10 cellular contexts compared by ENCODE assay signal in the genomic region with DNA sequence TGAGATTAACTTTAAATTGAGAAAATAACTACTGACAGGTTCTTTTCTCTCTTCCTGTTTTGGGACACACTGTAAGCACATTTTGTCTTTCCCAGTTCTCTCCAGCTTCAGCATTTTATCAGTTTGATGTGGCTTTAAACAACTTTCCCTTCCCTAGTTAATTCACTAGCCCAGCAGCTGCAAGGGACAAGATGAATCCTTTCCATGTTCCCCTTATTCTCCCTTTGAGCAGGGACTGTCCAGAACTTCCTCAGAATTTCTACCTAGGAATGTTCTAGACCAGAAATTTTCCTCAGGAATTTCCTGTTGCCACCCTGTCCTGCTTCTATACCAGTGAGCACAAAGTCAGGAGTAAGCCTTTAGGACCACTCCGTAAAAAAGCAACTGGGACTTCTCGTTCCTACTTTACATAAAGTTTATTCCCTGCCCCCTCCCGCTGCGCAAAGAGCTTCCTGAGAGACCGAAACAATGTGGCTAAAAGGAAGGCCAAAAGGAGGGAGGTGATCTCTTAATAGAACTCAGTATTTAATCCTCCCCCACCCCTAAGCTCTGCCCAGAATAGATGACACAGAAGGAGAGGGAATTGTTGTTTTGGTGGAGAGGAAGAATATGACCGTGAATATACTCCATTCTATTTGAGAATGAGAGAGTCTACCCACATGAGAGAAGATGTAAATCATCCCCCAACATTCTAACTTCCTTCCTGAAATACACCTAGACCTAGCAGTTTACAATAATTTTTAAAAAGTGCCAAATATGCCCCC.
A peak's percentile ranks its signal among the peaks of the same experiment; 100 is the strongest.
DNase-seq lines count a peak whose midpoint lies in the region; ATAC-seq and TF ChIP-seq lines count a peak whose summit lies in the region.
"Had no signal": no experiment of that assay in that cellular context is flagged by ENCODE, and none has a peak within 500 bp of the region (broad histone marks: within the 10 kb centered on the region; RNA-seq: fewer than 3 reads in every experiment).

No MANE protein-coding gene starts in this region.

- H3K4me3 Mint-ChIP-seq in activated CD4-positive, alpha-beta T cell treated with anti-CD3 and anti-CD28 coated beads, Interleukin-2, amount 10 ng/mL, durations not matched to agents 24 days and 14 days = peak overlapping the region; percentile 16
- no peak overlapping the region for H3K4me3 Mint-ChIP-seq in activated CD4-positive, alpha-beta T cell treated with anti-CD3 and anti-CD28 coated beads, Interleukin-2, amount 10 ng/mL, durations not matched to agents 7 days and 5 days
- H3K4me3 Mint-ChIP-seq in activated naive CD8-positive, alpha-beta T cell treated with anti-CD3 and anti-CD28 coated beads, Interleukin-2, amount 50 U/mL, for 24 hours = peak overlapping the region; percentile 44
- H3K4me3 Mint-ChIP-seq in effector memory CD8-positive, alpha-beta T cell = no peak overlapping the region

- no peak for TF ChIP-seq CTCF in thyroid gland (IDR thresholded peaks at IDR 0.05)

- peaks cover 2% of the 10 kb centered on the region for H3K27me3 Mint-ChIP-seq in activated CD4-positive, alpha-beta T cell treated with anti-CD3 and anti-CD28 coated beads, Interleukin-2, amount 10 ng/mL, durations not matched to agents 24 days and 14 days
- no peaks in the 10 kb centered on the region for H3K27me3 Mint-ChIP-seq in activated CD4-positive, alpha-beta T cell treated with anti-CD3 and anti-CD28 coated beads, Interleukin-2, amount 10 ng/mL, durations not matched to agents 7 days and 5 days
- no peaks in the 10 kb centered on the region for H3K27me3 Mint-ChIP-seq in activated naive CD8-positive, alpha-beta T cell treated with anti-CD3 and anti-CD28 coated beads, Interleukin-2, amount 50 U/mL, for 24 hours
- H3K27me3 Mint-ChIP-seq in effector memory CD8-positive, alpha-beta T cell = peaks cover 10 to 14% of the 10 kb centered on the region in 2 donors

- POLR2A ChIA-PET in activated CD4-positive, alpha-beta T cell treated with anti-CD3 and anti-CD28 coated beads, Interleukin-2, amount 10 ng/mL, durations not matched to agents 7 days and 5 days (lab: Charles Lee) = no interaction called here

- WGBS in thyroid gland, 2 donors = 45 to 49% methylated on average over 6 of the region's 6 CpGs

- no peak for ATAC-seq in activated naive CD8-positive, alpha-beta T cell treated with anti-CD3 and anti-CD28 coated beads, Interleukin-2, amount 50 U/mL, for 24 hours
- ATAC-seq in effector memory CD8-positive, alpha-beta T cell (replicated peaks) = no peak

- H3K36me3 ChIP-seq in iPS-20b (ENCODE audit: insufficient read depth, low read depth, low read length) = no peaks in the 10 kb centered on the region
- H3K36me3 ChIP-seq in thyroid gland = no peaks in the 10 kb centered on the region
- H3K36me3 ChIP-seq: lower lobe of right lung, SJCRH30 had no signal

- CTCF ChIA-PET in activated CD4-positive, alpha-beta T cell treated with anti-CD3 and anti-CD28 coated beads, Interleukin-2, amount 10 ng/mL, durations not matched to agents 7 days and 5 days (lab: Charles Lee) = no interaction called here

- no peaks in the 10 kb centered on the region for H3K9me3 ChIP-seq in iPS-20b (ENCODE audit: insufficient read depth, low read depth, low read length)
- no peaks in the 10 kb centered on the region for H3K9me3 ChIP-seq in thyroid gland
- H3K9me3 ChIP-seq: lower lobe of right lung, SJCRH30 had no signal

- H3K36me3 Mint-ChIP-seq in activated CD4-positive, alpha-beta T cell treated with anti-CD3 and anti-CD28 coated beads, Interleukin-2, amount 10 ng/mL, durations not matched to agents 24 days and 14 days (ENCODE audit: low read depth) = no peaks in the 10 kb centered on the region
- H3K36me3 Mint-ChIP-seq in activated CD4-positive, alpha-beta T cell treated with anti-CD3 and anti-CD28 coated beads, Interleukin-2, amount 10 ng/mL, durations not matched to agents 7 days and 5 days (ENCODE audit: low read depth) = no peaks in the 10 kb centered on the region
- no peaks in the 10 kb centered on the region for H3K36me3 Mint-ChIP-seq in activated naive CD8-positive, alpha-beta T cell treated with anti-CD3 and anti-CD28 coated beads, Interleukin-2, amount 50 U/mL, for 24 hours (ENCODE audit: low read depth)
- no peaks in the 10 kb centered on the region for H3K36me3 Mint-ChIP-seq in effector memory CD8-positive, alpha-beta T cell (ENCODE audit: insufficient read depth)

- H3K27me3 ChIP-seq in iPS-20b (ENCODE audit: insufficient read depth, low read length) (no peaks in the 10 kb centered on the region), thyroid gland (no peaks in the 10 kb centered on the region)
- H3K27me3 ChIP-seq: SJCRH30 had no signal

- TF ChIP-seq POLR2A in thyroid gland (IDR thresholded peaks at IDR 0.05) = no peak

- H3K9me3 Mint-ChIP-seq in activated CD4-positive, alpha-beta T cell treated with anti-CD3 and anti-CD28 coated beads, Interleukin-2, amount 10 ng/mL, durations not matched to agents 24 days and 14 days = peaks cover 3% of the 10 kb centered on the region
- peaks cover 5% of the 10 kb centered on the region for H3K9me3 Mint-ChIP-seq in activated CD4-positive, alpha-beta T cell treated with anti-CD3 and anti-CD28 coated beads, Interleukin-2, amount 10 ng/mL, durations not matched to agents 7 days and 5 days
- peaks cover 7% of the 10 kb centered on the region for H3K9me3 Mint-ChIP-seq in activated naive CD8-positive, alpha-beta T cell treated with anti-CD3 and anti-CD28 coated beads, Interleukin-2, amount 50 U/mL, for 24 hours
- H3K9me3 Mint-ChIP-seq in effector memory CD8-positive, alpha-beta T cell = no peaks in the 10 kb centered on the region

- peaks cover 10% of the 10 kb centered on the region for H3K4me1 Mint-ChIP-seq in activated CD4-positive, alpha-beta T cell treated with anti-CD3 and anti-CD28 coated beads, Interleukin-2, amount 10 ng/mL, durations not matched to agents 24 days and 14 days
- H3K4me1 Mint-ChIP-seq in activated CD4-positive, alpha-beta T cell treated with anti-CD3 and anti-CD28 coated beads, Interleukin-2, amount 10 ng/mL, durations not matched to agents 7 days and 5 days = peaks cover 15% of the 10 kb centered on the region
- peaks cover 37% of the 10 kb centered on the region for H3K4me1 Mint-ChIP-seq in activated naive CD8-positive, alpha-beta T cell treated with anti-CD3 and anti-CD28 coated beads, Interleukin-2, amount 50 U/mL, for 24 hours
- H3K4me1 Mint-ChIP-seq in effector memory CD8-positive, alpha-beta T cell (ENCODE audit: low read depth in 2 of 2) = peaks cover 2 to 9% of the 10 kb centered on the region in 2 donors

- H3K27ac ChIP-seq in iPS-20b (ENCODE audit: low read length) = no peak overlapping the region
- peak overlapping the region; percentile 33 to 88 (median 62) for H3K27ac ChIP-seq in thyroid gland
- H3K27ac ChIP-seq: lower lobe of right lung, SJCRH30 had no signal

- H3K9ac ChIP-seq in iPS-20b (ENCODE audit: low read depth, low read length) = peak overlapping the region; percentile 10; the same call in 1 of the 2 replicates

- H3K4me1 ChIP-seq in iPS-20b (ENCODE audit: insufficient read depth, low read length) = peaks cover 3% of the 10 kb centered on the region; the same call in 1 of the 2 replicates
- peaks cover 25 to 33% of the 10 kb centered on the region in 2 donors for H3K4me1 ChIP-seq in thyroid gland

- intact Hi-C loops in activated CD4-positive, alpha-beta T cell treated with anti-CD3 and anti-CD28 coated beads, Interleukin-2, amount 10 ng/mL, durations not matched to agents 24 days and 14 days (cut with micrococcal nuclease) = no loop called here
- intact Hi-C loops in thyroid gland (cut with DNase I) = no loop called here

- H3K27ac Mint-ChIP-seq in activated CD4-positive, alpha-beta T cell treated with anti-CD3 and anti-CD28 coated beads, Interleukin-2, amount 10 ng/mL, durations not matched to agents 24 days and 14 days = no peak overlapping the region
- H3K27ac Mint-ChIP-seq in activated CD4-positive, alpha-beta T cell treated with anti-CD3 and anti-CD28 coated beads, Interleukin-2, amount 10 ng/mL, durations not matched to agents 7 days and 5 days = no peak overlapping the region
- peak overlapping the region; percentile 36 for H3K27ac Mint-ChIP-seq in activated naive CD8-positive, alpha-beta T cell treated with anti-CD3 and anti-CD28 coated beads, Interleukin-2, amount 50 U/mL, for 24 hours
- H3K27ac Mint-ChIP-seq in effector memory CD8-positive, alpha-beta T cell = no peak overlapping the region

- H3K4me3 ChIP-seq in iPS-20b (ENCODE audit: low read length) (peak overlapping the region; percentile 44; the same call in 1 of the 2 replicates), thyroid gland (replicated peaks in 1 of 3) (no peak overlapping the region)
- H3K4me3 ChIP-seq: lower lobe of right lung, SJCRH30 had no signal

- DNase-seq in activated CD4-positive, alpha-beta T cell treated with anti-CD3 and anti-CD28 coated beads, Interleukin-2, amount 10 ng/mL, durations not matched to agents 24 days and 14 days = no peak
- DNase-seq in activated CD4-positive, alpha-beta T cell treated with anti-CD3 and anti-CD28 coated beads, Interleukin-2, amount 10 ng/mL, durations not matched to agents 7 days and 5 days = no peak
- no peak for DNase-seq in activated naive CD8-positive, alpha-beta T cell treated with anti-CD3 and anti-CD28 coated beads, Interleukin-2, amount 50 U/mL, for 24 hours
- peak in 1 of 2 donors; percentile 27 for DNase-seq in thyroid gland
- DNase-seq in effector memory CD8-positive, alpha-beta T cell = no peak
- no peak for DNase-seq in retina
- DNase-seq in NCI-H510A treated with DMSO at 0.1 percent for 48 hours (lab: John Stamatoyannopoulos, UW) = no peak
- DNase-seq: lower lobe of right lung, SJCRH30 had no signal

Comparison
In these comparisons a context has a peak if more than half of its experiments do, and no peak if none do; other contexts are left out.
1. H3K4me3 Mint-ChIP-seq: peak in activated CD4-positive, alpha-beta T cell treated with anti-CD3 and anti-CD28 coated beads, Interleukin-2, amount 10 ng/mL, durations not matched to agents 24 days and 14 days (single experiment) and activated naive CD8-positive, alpha-beta T cell treated with anti-CD3 and anti-CD28 coated beads, Interleukin-2, amount 50 U/mL, for 24 hours (single experiment); none in activated CD4-positive, alpha-beta T cell treated with anti-CD3 and anti-CD28 coated beads, Interleukin-2, amount 10 ng/mL, durations not matched to agents 7 days and 5 days (single experiment) and effector memory CD8-positive, alpha-beta T cell (0 of 2).